ENCODE assay signal across 30 cellular contexts in the genomic region with DNA sequence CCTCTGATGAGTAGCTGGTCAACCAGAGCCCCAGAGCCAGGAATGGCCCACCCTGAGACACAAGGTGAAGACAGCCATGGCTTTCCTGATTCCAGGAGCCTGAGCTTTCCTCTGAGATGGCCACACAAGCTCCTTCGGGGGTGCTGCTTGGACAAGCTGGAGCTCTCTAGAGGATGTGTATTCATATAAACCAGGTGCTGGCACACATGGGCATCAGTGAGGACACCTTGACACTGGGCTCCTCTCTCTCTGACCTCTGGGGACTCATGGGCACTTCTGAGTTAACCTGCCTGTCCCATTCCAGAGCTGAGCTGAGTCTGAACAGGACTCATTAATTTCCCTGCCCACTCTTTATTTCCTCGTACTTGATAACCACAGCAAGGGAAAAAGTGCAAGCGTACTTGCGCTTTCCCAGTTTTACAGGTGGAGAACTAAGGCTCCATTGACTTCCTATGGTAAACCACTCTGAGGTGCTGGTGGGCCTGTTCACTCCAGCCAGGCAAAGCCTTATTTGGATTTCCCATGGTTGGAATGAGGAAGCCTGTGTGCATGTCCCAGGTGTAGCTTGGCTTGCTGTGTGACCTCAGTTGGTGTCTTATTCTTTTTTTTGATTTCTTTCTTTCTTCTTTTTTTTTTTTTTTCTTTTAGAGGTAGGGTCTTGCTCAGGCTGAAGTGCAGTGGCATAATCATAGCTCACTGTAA. TPM values are rescaled to one million over a fixed set of nuclear protein-coding genes. Genes with fewer than 3 reads are reported as not detected.
"Had no signal": no experiment of that assay in that cellular context is flagged by ENCODE, and none has a peak within 500 bp of the region (broad histone marks: within the 10 kb centered on the region; RNA-seq: fewer than 3 reads in every experiment).

No MANE protein-coding gene starts in this region.

- H3K27ac Mint-ChIP-seq: mesothelial cell of epicardium; natural killer cell; nephron progenitor cell; neural progenitor cell; stimulated activated naive B cell treated with anti-CD40 and anti-IgM and Interleukin-4, amounts not matched to agents 10 μg/mL and 1 μg/mL and 100 μg/mL, for 72 hours had no signal

- H3K27ac ChIP-seq: lower lobe of right lung, neural progenitor cell, neutrophil, prostate gland, skin epidermis, stomach, testis, thyroid gland, transverse colon, upper lobe of left lung, vagina had no signal

- H3K27me3 Mint-ChIP-seq: naive B cell; stimulated activated naive B cell treated with anti-CD40 and anti-IgM and Interleukin-4, amounts not matched to agents 10 μg/mL and 1 μg/mL and 100 μg/mL, for 72 hours had no signal

- H3K9me3 ChIP-seq: lower lobe of right lung, neutrophil, prostate gland, stomach, testis, thyroid gland, transverse colon, upper lobe of left lung, vagina had no signal

- H3K4me1 ChIP-seq: lower lobe of right lung, prostate gland, stomach, testis, thyroid gland, upper lobe of left lung, vagina had no signal

- ATAC-seq: left cardiac atrium; left lobe of liver; lower lobe of right lung; natural killer cell; sciatic nerve; stimulated activated naive B cell treated with anti-CD40 and anti-IgM and Interleukin-4, amounts not matched to agents 10 μg/mL and 1 μg/mL and 100 μg/mL, for 72 hours; stimulated activated naive CD8-positive, alpha-beta T cell treated with anti-CD3 and anti-CD28 coated beads, Interleukin-15, Interleukin-2, amounts not matched to agents 100 U/mL and 50 U/mL, for 24 hours had no signal

- H3K4me3 Mint-ChIP-seq: mesothelial cell of epicardium; naive B cell; natural killer cell; nephron progenitor cell; neural progenitor cell; stimulated activated naive B cell treated with anti-CD40 and anti-IgM and Interleukin-4, amounts not matched to agents 10 μg/mL and 1 μg/mL and 100 μg/mL, for 72 hours had no signal

- H3K36me3 Mint-ChIP-seq: mesothelial cell of epicardium; naive B cell; natural killer cell; neural progenitor cell; stimulated activated naive B cell treated with anti-CD40 and anti-IgM and Interleukin-4, amounts not matched to agents 10 μg/mL and 1 μg/mL and 100 μg/mL, for 72 hours had no signal

- H3K9me3 Mint-ChIP-seq: natural killer cell; nephron progenitor cell; neural progenitor cell; stimulated activated naive B cell treated with anti-CD40 and anti-IgM and Interleukin-4, amounts not matched to agents 10 μg/mL and 1 μg/mL and 100 μg/mL, for 72 hours had no signal

- H2AFZ ChIP-seq: neural progenitor cell had no signal

- H3K4me1 Mint-ChIP-seq: mesothelial cell of epicardium, natural killer cell had no signal

- H3K4me2 ChIP-seq: neural progenitor cell had no signal

- H3K27me3 ChIP-seq: neural progenitor cell, neutrophil, stomach, testis, thyroid gland, transverse colon, upper lobe of left lung, vagina had no signal

- H3K9ac ChIP-seq: neural progenitor cell had no signal

- DNase-seq: kidney glomerular epithelial cell; left cardiac atrium; lower lobe of right lung; mesendoderm; naive B cell; natural killer cell; nephron progenitor cell; occipital lobe; retina; right cardiac atrium; stimulated activated CD4-positive, alpha-beta T cell treated with anti-CD3 and anti-CD28 coated beads, Interleukin-12 subunit alpha, Interleukin-12 subunit beta, amount 100 ng/mL, for 4 hours; stimulated activated CD4-positive, alpha-beta T cell treated with anti-CD3 and anti-CD28 coated beads, Interleukin-15, amount 100 ng/mL, for 24 hours; stimulated activated CD4-positive, alpha-beta T cell treated with anti-CD3 and anti-CD28 coated beads, Interleukin-2, amount 100 ng/mL, for 24 hours; stimulated activated CD4-positive, alpha-beta T cell treated with anti-CD3 and anti-CD28 coated beads, Interleukin-4, amount 100 ng/mL, for 1 hour; stimulated activated naive B cell treated with anti-CD40 and anti-IgM and Interleukin-4, amounts not matched to agents 10 μg/mL and 1 μg/mL and 100 μg/mL, for 72 hours; stimulated activated naive CD8-positive, alpha-beta T cell treated with anti-CD3 and anti-CD28 coated beads, Interleukin-15, Interleukin-2, amounts not matched to agents 100 U/mL and 50 U/mL, for 24 hours; stomach; testis; thyroid gland; transverse colon; upper lobe of left lung had no signal

- H3K4me3 ChIP-seq: lower lobe of right lung, neural progenitor cell, prostate gland, skin epidermis, stomach, testis, thyroid gland, transverse colon, upper lobe of left lung, vagina had no signal

- H3K36me3 ChIP-seq: lower lobe of right lung, neural progenitor cell, neutrophil, prostate gland, stomach, thyroid gland, transverse colon, upper lobe of left lung, vagina had no signal

RNA-seq across cellular contexts. Expression of a gene that starts 25.4 kb away (rescaled TPM):
- total RNA-seq: mesothelial cell of epicardium, osteocyte had no signal
